ENCODE assay signal across 2 cellular contexts in the genomic region with DNA sequence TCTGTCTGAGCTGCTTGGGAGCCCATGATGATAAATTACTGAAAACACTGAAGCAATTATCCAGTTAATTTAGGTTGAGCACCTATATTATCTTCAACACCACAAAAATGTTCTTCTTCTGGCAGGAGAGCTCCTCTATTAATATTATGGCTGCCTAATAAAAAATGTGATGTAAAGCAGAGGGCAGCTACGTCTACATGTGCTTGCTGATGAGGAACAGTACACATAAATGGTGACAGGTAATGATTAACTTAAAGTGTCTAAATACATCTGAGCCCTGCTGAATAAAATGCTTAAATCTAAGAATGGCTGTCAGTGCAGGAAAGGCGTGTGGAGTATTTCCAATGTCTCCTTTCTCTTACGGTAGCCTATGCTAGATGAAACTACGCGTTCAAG.
TF ChIP-seq lines count a peak whose summit lies in the region.

No MANE protein-coding gene starts in this region.

TF ChIP-seq in A549, 52 proteins besides CTCF, POLR2A, EP300 and RAD21 (continued from another document):
- TF ChIP-seq BCL3 (IDR thresholded peaks at IDR 0.05) (no peak), CHD2 (IDR thresholded peaks at IDR 0.05; ENCODE audit: low read length, partially characterized antibody) (no peak), JUN (IDR thresholded peaks at IDR 0.05) (no peak), ZC3H11A (IDR thresholded peaks at IDR 0.05) (no peak), JUNB (IDR thresholded peaks at IDR 0.05) (no peak), PHF8 (IDR thresholded peaks at IDR 0.05; ENCODE audit: borderline replicate concordance, low read depth) (no peak), ZNF302 (CRISPR knock-in tag; IDR thresholded peaks at IDR 0.05) (no peak), RFX5 (IDR thresholded peaks at IDR 0.05) (no peak), SMC3 (IDR thresholded peaks at IDR 0.05) (no peak), SREBF2 (IDR thresholded peaks at IDR 0.05) (no peak), NR3C1 (IDR thresholded peaks at IDR 0.05) (no peak), CBX8 (IDR thresholded peaks at IDR 0.05) (no peak), MAZ (IDR thresholded peaks at IDR 0.05; ENCODE audit: borderline replicate concordance, low read depth, low read length) (no peak), FOSL2 (IDR thresholded peaks at IDR 0.05) (no peak), FOSL2 (CRISPR knock-in tag; IDR thresholded peaks at IDR 0.05) (no peak), ZSCAN20 (CRISPR knock-in tag; IDR thresholded peaks at IDR 0.05) (no peak)
- TF ChIP-seq, protein P1, sequence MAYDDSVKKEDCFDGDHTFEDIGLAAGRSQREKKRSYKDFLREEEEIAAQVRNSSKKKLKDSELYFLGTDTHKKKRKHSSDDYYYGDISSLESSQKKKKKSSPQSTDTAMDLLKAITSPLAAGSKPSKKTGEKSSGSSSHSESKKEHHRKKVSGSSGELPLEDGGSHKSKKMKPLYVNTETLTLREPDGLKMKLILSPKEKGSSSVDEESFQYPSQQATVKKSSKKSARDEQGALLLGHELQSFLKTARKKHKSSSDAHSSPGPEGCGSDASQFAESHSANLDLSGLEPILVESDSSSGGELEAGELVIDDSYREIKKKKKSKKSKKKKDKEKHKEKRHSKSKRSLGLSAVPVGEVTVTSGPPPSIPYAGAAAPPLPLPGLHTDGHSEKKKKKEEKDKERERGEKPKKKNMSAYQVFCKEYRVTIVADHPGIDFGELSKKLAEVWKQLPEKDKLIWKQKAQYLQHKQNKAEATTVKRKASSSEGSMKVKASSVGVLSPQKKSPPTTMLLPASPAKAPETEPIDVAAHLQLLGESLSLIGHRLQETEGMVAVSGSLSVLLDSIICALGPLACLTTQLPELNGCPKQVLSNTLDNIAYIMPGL (CRISPR knock-in tag; IDR thresholded peaks at IDR 0.05; ENCODE audit: borderline replicate concordance) = no peak

TF ChIP-seq in IMR-90, 13 proteins besides CTCF, POLR2A, EP300 and RAD21 (continued from another document):
- no peak for TF ChIP-seq CHD1 (IDR thresholded peaks at IDR 0.05; ENCODE audit: low read depth, low read length)
- TF ChIP-seq, protein P2, sequence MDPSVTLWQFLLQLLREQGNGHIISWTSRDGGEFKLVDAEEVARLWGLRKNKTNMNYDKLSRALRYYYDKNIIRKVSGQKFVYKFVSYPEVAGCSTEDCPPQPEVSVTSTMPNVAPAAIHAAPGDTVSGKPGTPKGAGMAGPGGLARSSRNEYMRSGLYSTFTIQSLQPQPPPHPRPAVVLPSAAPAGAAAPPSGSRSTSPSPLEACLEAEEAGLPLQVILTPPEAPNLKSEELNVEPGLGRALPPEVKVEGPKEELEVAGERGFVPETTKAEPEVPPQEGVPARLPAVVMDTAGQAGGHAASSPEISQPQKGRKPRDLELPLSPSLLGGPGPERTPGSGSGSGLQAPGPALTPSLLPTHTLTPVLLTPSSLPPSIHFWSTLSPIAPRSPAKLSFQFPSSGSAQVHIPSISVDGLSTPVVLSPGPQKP (IDR thresholded peaks at IDR 0.05; ENCODE audit: borderline replicate concordance, low read depth, low read length) = no peak
- no peak for TF ChIP-seq RCOR1 (IDR thresholded peaks at IDR 0.05; ENCODE audit: insufficient replicate concordance, low read length)
- TF ChIP-seq BHLHE40 (IDR thresholded peaks at IDR 0.05; ENCODE audit: low read depth, low read length) = no peak
- TF ChIP-seq MAFK (IDR thresholded peaks at IDR 0.05; ENCODE audit: low read depth, low read length) = no peak
